4 cellular contexts compared by ENCODE assay signal in the genomic region with DNA sequence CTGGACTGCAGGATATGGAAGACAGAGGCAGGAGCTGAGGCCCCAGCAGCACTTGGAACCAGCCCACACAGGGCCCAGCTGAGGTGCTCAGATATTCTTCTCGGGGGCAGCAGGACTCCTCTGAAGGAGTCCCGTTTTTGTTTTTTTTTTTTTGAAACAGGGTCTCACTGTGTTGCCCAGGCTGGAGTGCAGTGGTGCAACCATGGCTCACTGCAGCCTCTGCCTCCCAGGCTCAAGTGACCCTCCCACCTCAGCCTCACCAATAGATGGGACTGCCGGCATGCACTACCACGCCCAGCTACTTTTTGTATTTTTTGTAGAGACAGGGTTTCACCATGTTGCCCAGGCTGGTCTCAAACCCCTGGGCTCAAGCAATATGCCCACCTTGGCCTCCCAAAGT.
TF ChIP-seq lines count a peak whose summit lies in the region.

No MANE protein-coding gene starts in this region.

TF ChIP-seq in HEK293, 187 proteins besides CTCF, POLR2A, EP300 and RAD21:
- TF ChIP-seq ZNF121 (tag by site-specific recombination; IDR thresholded peaks at IDR 0.05) (0 out of 2 replicates have a peak, but pooled peaks have one; percentile 58), ZNF600 (tag by site-specific recombination; IDR thresholded peaks at IDR 0.05) (0 out of 2 replicates have a peak, but pooled peaks have one; percentile 41)

TF ChIP-seq in WTC11, 78 proteins besides CTCF, POLR2A, EP300 and RAD21:
- TF ChIP-seq ZNF121 (CRISPR knock-in tag; IDR thresholded peaks at IDR 0.05): peak; percentile 80
TF ChIP-seq in WTC11: peak in this region for 1; not testable (repeated sequence) for 77.

TF ChIP-seq in K562, 482 proteins besides CTCF, POLR2A, EP300 and RAD21:
- TF ChIP-seq ZNF121 (CRISPR knock-in tag; conservative IDR thresholded peaks at IDR 0.05): 0 out of 2 replicates have a peak, but pooled peaks have one; percentile 22

TF ChIP-seq in HepG2, 621 proteins besides CTCF, POLR2A, EP300 and RAD21:
- TF ChIP-seq ZNF121 (CRISPR knock-in tag; IDR thresholded peaks at IDR 0.05): 0 out of 2 replicates have a peak, but pooled peaks have one; percentile 16
